In the genomic region with DNA sequence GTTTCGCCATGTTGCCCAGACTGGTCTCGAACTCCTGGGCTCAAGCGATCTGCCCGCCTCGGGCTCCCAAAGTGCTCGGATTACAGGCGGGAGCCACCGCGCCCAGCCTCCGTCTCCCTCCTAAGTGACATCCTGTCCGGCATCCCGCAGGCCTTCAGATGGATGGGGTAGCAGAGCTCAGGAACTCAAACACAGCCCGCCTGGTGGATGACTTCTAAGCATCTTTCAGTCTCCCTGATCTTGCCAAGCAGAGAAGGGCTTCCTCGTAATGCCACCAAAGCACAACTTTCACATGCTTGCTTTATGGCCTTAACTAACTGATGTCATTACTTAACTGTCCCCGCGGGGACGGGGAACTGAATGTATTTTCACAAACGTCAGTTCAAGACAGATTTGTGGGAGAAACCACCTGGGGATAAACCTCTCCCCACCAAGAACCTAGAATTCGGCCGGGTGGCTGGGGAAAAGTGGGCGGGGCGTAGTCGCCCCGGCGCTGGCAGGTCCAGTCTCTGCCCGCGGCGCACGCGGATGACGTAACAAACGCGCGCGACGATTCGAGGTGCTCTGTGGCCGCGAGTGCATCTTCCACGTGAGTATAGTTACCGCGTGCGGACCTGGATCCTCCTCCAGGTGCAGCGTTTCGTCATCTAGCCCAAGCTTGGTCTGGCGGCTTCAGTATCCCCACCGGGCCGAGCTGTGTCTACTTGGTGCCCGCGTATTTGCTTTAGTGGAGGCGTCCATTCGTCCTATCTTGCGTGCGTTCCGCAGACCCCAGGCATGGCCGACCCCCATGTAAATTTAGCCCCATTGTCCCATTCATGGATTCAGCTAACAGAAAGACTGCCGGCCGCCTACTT, we compare ENCODE assay signal across 1 cellular context.
TF ChIP-seq lines count a peak whose summit lies in the region.

A gene with protein sequence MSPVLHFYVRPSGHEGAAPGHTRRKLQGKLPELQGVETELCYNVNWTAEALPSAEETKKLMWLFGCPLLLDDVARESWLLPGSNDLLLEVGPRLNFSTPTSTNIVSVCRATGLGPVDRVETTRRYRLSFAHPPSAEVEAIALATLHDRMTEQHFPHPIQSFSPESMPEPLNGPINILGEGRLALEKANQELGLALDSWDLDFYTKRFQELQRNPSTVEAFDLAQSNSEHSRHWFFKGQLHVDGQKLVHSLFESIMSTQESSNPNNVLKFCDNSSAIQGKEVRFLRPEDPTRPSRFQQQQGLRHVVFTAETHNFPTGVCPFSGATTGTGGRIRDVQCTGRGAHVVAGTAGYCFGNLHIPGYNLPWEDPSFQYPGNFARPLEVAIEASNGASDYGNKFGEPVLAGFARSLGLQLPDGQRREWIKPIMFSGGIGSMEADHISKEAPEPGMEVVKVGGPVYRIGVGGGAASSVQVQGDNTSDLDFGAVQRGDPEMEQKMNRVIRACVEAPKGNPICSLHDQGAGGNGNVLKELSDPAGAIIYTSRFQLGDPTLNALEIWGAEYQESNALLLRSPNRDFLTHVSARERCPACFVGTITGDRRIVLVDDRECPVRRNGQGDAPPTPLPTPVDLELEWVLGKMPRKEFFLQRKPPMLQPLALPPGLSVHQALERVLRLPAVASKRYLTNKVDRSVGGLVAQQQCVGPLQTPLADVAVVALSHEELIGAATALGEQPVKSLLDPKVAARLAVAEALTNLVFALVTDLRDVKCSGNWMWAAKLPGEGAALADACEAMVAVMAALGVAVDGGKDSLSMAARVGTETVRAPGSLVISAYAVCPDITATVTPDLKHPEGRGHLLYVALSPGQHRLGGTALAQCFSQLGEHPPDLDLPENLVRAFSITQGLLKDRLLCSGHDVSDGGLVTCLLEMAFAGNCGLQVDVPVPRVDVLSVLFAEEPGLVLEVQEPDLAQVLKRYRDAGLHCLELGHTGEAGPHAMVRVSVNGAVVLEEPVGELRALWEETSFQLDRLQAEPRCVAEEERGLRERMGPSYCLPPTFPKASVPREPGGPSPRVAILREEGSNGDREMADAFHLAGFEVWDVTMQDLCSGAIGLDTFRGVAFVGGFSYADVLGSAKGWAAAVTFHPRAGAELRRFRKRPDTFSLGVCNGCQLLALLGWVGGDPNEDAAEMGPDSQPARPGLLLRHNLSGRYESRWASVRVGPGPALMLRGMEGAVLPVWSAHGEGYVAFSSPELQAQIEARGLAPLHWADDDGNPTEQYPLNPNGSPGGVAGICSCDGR (N-terminal part only) (plus strand): TSS at position 539 of the 857 bp plus-strand sequence. CDS start 4,649 bp downstream, outside the sequence.

TF ChIP-seq in HepG2, 621 proteins besides CTCF, POLR2A, EP300 and RAD21 (continued from another document and continues in another):
- peak; percentile 44 for TF ChIP-seq ZNF883 (CRISPR knock-in tag; IDR thresholded peaks at IDR 0.05; ENCODE audit: not compliant biosample characterization)
- TF ChIP-seq, protein P1, sequence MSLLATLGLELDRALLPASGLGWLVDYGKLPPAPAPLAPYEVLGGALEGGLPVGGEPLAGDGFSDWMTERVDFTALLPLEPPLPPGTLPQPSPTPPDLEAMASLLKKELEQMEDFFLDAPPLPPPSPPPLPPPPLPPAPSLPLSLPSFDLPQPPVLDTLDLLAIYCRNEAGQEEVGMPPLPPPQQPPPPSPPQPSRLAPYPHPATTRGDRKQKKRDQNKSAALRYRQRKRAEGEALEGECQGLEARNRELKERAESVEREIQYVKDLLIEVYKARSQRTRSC (CRISPR knock-in tag; IDR thresholded peaks at IDR 0.05; ENCODE audit: low read depth), result no peak
- peak; percentile 50 for TF ChIP-seq ZBTB20 (CRISPR knock-in tag; IDR thresholded peaks at IDR 0.05; ENCODE audit: borderline replicate concordance, low read depth)
- TF ChIP-seq ZNF891 (CRISPR knock-in tag; IDR thresholded peaks at IDR 0.05), result peak; percentile 92; the same call in 1 of the 2 replicates
- TF ChIP-seq ZNF101 (CRISPR knock-in tag; IDR thresholded peaks at IDR 0.05; ENCODE audit: borderline replicate concordance, low read depth), result no peak
- no peak; the same call in 1 of the 2 replicates for TF ChIP-seq SMAD3 (CRISPR knock-in tag; IDR thresholded peaks at IDR 0.05)
- TF ChIP-seq ZNF20 (CRISPR knock-in tag; IDR thresholded peaks at IDR 0.05), result no peak
- TF ChIP-seq ZNF746 (CRISPR knock-in tag; IDR thresholded peaks at IDR 0.05), result no peak
- TF ChIP-seq, protein P2, sequence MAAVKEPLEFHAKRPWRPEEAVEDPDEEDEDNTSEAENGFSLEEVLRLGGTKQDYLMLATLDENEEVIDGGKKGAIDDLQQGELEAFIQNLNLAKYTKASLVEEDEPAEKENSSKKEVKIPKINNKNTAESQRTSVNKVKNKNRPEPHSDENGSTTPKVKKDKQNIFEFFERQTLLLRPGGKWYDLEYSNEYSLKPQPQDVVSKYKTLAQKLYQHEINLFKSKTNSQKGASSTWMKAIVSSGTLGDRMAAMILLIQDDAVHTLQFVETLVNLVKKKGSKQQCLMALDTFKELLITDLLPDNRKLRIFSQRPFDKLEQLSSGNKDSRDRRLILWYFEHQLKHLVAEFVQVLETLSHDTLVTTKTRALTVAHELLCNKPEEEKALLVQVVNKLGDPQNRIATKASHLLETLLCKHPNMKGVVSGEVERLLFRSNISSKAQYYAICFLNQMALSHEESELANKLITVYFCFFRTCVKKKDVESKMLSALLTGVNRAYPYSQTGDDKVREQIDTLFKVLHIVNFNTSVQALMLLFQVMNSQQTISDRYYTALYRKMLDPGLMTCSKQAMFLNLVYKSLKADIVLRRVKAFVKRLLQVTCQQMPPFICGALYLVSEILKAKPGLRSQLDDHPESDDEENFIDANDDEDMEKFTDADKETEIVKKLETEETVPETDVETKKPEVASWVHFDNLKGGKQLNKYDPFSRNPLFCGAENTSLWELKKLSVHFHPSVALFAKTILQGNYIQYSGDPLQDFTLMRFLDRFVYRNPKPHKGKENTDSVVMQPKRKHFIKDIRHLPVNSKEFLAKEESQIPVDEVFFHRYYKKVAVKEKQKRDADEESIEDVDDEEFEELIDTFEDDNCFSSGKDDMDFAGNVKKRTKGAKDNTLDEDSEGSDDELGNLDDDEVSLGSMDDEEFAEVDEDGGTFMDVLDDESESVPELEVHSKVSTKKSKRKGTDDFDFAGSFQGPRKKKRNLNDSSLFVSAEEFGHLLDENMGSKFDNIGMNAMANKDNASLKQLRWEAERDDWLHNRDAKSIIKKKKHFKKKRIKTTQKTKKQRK (IDR thresholded peaks at IDR 0.05; ENCODE audit: low read length), result no peak
- TF ChIP-seq ZZZ3 (CRISPR knock-in tag; IDR thresholded peaks at IDR 0.05; ENCODE audit: borderline replicate concordance), result 0 out of 2 replicates have a peak, but pooled peaks have one; percentile 66
- peak; percentile 59; the same call in 1 of the 2 replicates for TF ChIP-seq NFKB2 (CRISPR knock-in tag; IDR thresholded peaks at IDR 0.05; ENCODE audit: borderline replicate concordance)
- TF ChIP-seq, protein P3, sequence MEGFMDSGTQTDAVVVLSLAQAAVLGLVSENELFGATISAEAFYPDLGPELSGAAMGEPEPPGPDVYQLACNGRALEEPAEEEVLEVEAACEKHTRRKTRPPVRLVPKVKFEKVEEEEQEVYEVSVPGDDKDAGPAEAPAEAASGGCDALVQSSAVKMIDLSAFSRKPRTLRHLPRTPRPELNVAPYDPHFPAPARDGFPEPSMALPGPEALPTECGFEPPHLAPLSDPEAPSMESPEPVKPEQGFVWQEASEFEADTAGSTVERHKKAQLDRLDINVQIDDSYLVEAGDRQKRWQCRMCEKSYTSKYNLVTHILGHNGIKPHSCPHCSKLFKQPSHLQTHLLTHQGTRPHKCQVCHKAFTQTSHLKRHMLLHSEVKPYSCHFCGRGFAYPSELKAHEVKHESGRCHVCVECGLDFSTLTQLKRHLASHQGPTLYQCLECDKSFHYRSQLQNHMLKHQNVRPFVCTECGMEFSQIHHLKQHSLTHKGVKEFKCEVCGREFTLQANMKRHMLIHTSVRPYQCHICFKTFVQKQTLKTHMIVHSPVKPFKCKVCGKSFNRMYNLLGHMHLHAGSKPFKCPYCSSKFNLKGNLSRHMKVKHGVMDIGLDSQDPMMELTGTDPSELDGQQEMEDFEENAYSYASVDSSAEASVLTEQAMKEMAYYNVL (CRISPR knock-in tag; IDR thresholded peaks at IDR 0.05; ENCODE audit: borderline replicate concordance), result peak; percentile 56; the same call in 1 of the 2 replicates
- TF ChIP-seq, protein P4, sequence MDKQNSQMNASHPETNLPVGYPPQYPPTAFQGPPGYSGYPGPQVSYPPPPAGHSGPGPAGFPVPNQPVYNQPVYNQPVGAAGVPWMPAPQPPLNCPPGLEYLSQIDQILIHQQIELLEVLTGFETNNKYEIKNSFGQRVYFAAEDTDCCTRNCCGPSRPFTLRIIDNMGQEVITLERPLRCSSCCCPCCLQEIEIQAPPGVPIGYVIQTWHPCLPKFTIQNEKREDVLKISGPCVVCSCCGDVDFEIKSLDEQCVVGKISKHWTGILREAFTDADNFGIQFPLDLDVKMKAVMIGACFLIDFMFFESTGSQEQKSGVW (CRISPR knock-in tag; IDR thresholded peaks at IDR 0.05; ENCODE audit: borderline replicate concordance), result no peak
- TF ChIP-seq, protein P5, sequence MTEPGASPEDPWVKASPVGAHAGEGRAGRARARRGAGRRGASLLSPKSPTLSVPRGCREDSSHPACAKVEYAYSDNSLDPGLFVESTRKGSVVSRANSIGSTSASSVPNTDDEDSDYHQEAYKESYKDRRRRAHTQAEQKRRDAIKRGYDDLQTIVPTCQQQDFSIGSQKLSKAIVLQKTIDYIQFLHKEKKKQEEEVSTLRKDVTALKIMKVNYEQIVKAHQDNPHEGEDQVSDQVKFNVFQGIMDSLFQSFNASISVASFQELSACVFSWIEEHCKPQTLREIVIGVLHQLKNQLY (CRISPR knock-in tag; IDR thresholded peaks at IDR 0.05), result no peak
- TF ChIP-seq EEA1 (CRISPR knock-in tag; IDR thresholded peaks at IDR 0.05; ENCODE audit: borderline replicate concordance), result 0 out of 2 replicates have a peak, but pooled peaks have one; percentile 27
- 0 out of 2 replicates have a peak, but pooled peaks have one; percentile 26 for TF ChIP-seq BCL6 (CRISPR knock-in tag; IDR thresholded peaks at IDR 0.05)
- peak; percentile 97 for TF ChIP-seq SAP130 (CRISPR knock-in tag; IDR thresholded peaks at IDR 0.05; ENCODE audit: low read depth)
- TF ChIP-seq ZNF724P (CRISPR knock-in tag; IDR thresholded peaks at IDR 0.05; ENCODE audit: borderline replicate concordance), result no peak
- TF ChIP-seq TSC22D2 (CRISPR knock-in tag; IDR thresholded peaks at IDR 0.05; ENCODE audit: borderline replicate concordance), result no peak
- TF ChIP-seq, protein P6, sequence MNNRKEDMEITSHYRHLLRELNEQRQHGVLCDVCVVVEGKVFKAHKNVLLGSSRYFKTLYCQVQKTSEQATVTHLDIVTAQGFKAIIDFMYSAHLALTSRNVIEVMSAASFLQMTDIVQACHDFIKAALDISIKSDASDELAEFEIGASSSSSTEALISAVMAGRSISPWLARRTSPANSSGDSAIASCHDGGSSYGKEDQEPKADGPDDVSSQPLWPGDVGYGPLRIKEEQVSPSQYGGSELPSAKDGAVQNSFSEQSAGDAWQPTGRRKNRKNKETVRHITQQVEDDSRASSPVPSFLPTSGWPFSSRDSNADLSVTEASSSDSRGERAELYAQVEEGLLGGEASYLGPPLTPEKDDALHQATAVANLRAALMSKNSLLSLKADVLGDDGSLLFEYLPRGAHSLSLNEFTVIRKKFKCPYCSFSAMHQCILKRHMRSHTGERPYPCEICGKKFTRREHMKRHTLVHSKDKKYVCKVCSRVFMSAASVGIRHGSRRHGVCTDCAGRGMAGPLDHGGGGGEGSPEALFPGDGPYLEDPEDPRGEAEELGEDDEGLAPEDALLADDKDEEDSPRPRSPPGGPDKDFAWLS (CRISPR knock-in tag; IDR thresholded peaks at IDR 0.05; ENCODE audit: borderline replicate concordance), result no peak
- TF ChIP-seq MTF1 (CRISPR knock-in tag; IDR thresholded peaks at IDR 0.05), result no peak
- TF ChIP-seq SMYD3 (CRISPR knock-in tag; IDR thresholded peaks at IDR 0.05), result no peak
- no peak for TF ChIP-seq ZFP36L2 (CRISPR knock-in tag; IDR thresholded peaks at IDR 0.05)
- no peak for TF ChIP-seq KLF9 (CRISPR knock-in tag; IDR thresholded peaks at IDR 0.05; ENCODE audit: low read depth)
- no peak for TF ChIP-seq SUZ12 (IDR thresholded peaks at IDR 0.05; ENCODE audit: low read depth, low read length)
- TF ChIP-seq ZNF484 (CRISPR knock-in tag; IDR thresholded peaks at IDR 0.05; ENCODE audit: borderline replicate concordance, low read depth), result no peak
- TF ChIP-seq, protein P7, sequence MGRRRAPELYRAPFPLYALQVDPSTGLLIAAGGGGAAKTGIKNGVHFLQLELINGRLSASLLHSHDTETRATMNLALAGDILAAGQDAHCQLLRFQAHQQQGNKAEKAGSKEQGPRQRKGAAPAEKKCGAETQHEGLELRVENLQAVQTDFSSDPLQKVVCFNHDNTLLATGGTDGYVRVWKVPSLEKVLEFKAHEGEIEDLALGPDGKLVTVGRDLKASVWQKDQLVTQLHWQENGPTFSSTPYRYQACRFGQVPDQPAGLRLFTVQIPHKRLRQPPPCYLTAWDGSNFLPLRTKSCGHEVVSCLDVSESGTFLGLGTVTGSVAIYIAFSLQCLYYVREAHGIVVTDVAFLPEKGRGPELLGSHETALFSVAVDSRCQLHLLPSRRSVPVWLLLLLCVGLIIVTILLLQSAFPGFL (CRISPR knock-in tag; IDR thresholded peaks at IDR 0.05), result no peak
- no peak for TF ChIP-seq ZFP90 (CRISPR knock-in tag; IDR thresholded peaks at IDR 0.05; ENCODE audit: borderline replicate concordance)
- peak; percentile 80; the same call in 1 of the 2 replicates for TF ChIP-seq MTA1 (CRISPR knock-in tag; IDR thresholded peaks at IDR 0.05; ENCODE audit: borderline replicate concordance)
- TF ChIP-seq ZNF75D (CRISPR knock-in tag; IDR thresholded peaks at IDR 0.05; ENCODE audit: borderline replicate concordance), result no peak
- TF ChIP-seq, protein P8, sequence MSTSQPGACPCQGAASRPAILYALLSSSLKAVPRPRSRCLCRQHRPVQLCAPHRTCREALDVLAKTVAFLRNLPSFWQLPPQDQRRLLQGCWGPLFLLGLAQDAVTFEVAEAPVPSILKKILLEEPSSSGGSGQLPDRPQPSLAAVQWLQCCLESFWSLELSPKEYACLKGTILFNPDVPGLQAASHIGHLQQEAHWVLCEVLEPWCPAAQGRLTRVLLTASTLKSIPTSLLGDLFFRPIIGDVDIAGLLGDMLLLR (CRISPR knock-in tag; IDR thresholded peaks at IDR 0.05), result peak; percentile 93; the same call in 1 of the 2 replicates
- no peak for TF ChIP-seq PRMT3 (CRISPR knock-in tag; IDR thresholded peaks at IDR 0.05; ENCODE audit: borderline replicate concordance, low read depth)
- TF ChIP-seq RARG (CRISPR knock-in tag; IDR thresholded peaks at IDR 0.05; ENCODE audit: low read depth), result no peak
- TF ChIP-seq ETV5 (CRISPR knock-in tag; IDR thresholded peaks at IDR 0.05; ENCODE audit: borderline replicate concordance), result no peak
- TF ChIP-seq HOXA5 (CRISPR knock-in tag; IDR thresholded peaks at IDR 0.05), result no peak
- TF ChIP-seq ZNF292 (CRISPR knock-in tag; IDR thresholded peaks at IDR 0.05; ENCODE audit: borderline replicate concordance, low read depth), result no peak
- TF ChIP-seq ZNF577 (CRISPR knock-in tag; IDR thresholded peaks at IDR 0.05; ENCODE audit: borderline replicate concordance, low read depth), result no peak
